8 cellular contexts compared by ENCODE assay signal in genomic region chr3:129399145-129399894, GRCh38. TPM values are rescaled to one million over a fixed set of nuclear protein-coding genes. Genes with fewer than 3 reads are reported as not detected.
A peak's percentile ranks its signal among the peaks of the same experiment; 100 is the strongest.
DNase-seq lines count a peak whose midpoint lies in the region; ATAC-seq and TF ChIP-seq lines count a peak whose summit lies in the region.

No MANE protein-coding gene starts in this region.

- TF ChIP-seq CTCF in C4-2B (conservative IDR thresholded peaks at IDR 0.05), result peak; percentile 99

- intact Hi-C loops in activated CD4-positive, alpha-beta T cell treated with anti-CD3 and anti-CD28 coated beads, Interleukin-2, amount 10 ng/mL, durations not matched to agents 24 days and 14 days (cut with micrococcal nuclease), result loop anchor here (1.0 to 2.0 kb wide), 5 partner anchors 29 to 1347 kb away; partner anchors contain the start of genes EFCAB12, HMCES, IFT122 and RPN1
- intact Hi-C loops in dendritic cell treated with granulocyte-macrophage colony-stimulating factor and Interleukin-4, amounts not matched to agents 40 ng/mL and 50 ng/mL, for 4 days (cut with micrococcal nuclease), result loop anchor here (1.0 kb wide), 1 partner anchor 41 kb away; the partner anchor contains the start of gene IFT122

- peak overlapping the region; percentile 87 for H3K27ac ChIP-seq in C4-2B

- ATAC-seq in HG03457 (IDR thresholded peaks at IDR 0.05; ENCODE audit: unreplicated experiment) (peak; percentile 55), left lobe of liver (peak; percentile 87)

- H3K9me3 Mint-ChIP-seq in activated CD4-positive, alpha-beta T cell treated with anti-CD3 and anti-CD28 coated beads, Interleukin-2, amount 10 ng/mL, durations not matched to agents 24 days and 14 days, result no peaks in the 10 kb centered on the region
- no peaks in the 10 kb centered on the region for H3K9me3 Mint-ChIP-seq in dendritic cell treated with granulocyte-macrophage colony-stimulating factor and Interleukin-4, amounts not matched to agents 40 ng/mL and 50 ng/mL, for 4 days

- H3K36me3 Mint-ChIP-seq in activated CD4-positive, alpha-beta T cell treated with anti-CD3 and anti-CD28 coated beads, Interleukin-2, amount 10 ng/mL, durations not matched to agents 24 days and 14 days (ENCODE audit: low read depth), result peaks cover 22% of the 10 kb centered on the region
- peaks cover 46% of the 10 kb centered on the region for H3K36me3 Mint-ChIP-seq in dendritic cell treated with granulocyte-macrophage colony-stimulating factor and Interleukin-4, amounts not matched to agents 40 ng/mL and 50 ng/mL, for 4 days (ENCODE audit: low read depth)

- H3K27me3 Mint-ChIP-seq in activated CD4-positive, alpha-beta T cell treated with anti-CD3 and anti-CD28 coated beads, Interleukin-2, amount 10 ng/mL, durations not matched to agents 24 days and 14 days, result no peaks in the 10 kb centered on the region
- no peaks in the 10 kb centered on the region for H3K27me3 Mint-ChIP-seq in dendritic cell treated with granulocyte-macrophage colony-stimulating factor and Interleukin-4, amounts not matched to agents 40 ng/mL and 50 ng/mL, for 4 days

- H3K27ac Mint-ChIP-seq in activated CD4-positive, alpha-beta T cell treated with anti-CD3 and anti-CD28 coated beads, Interleukin-2, amount 10 ng/mL, durations not matched to agents 24 days and 14 days, result peak overlapping the region; percentile 92
- H3K27ac Mint-ChIP-seq in dendritic cell treated with granulocyte-macrophage colony-stimulating factor and Interleukin-4, amounts not matched to agents 40 ng/mL and 50 ng/mL, for 4 days, result peak overlapping the region; percentile 96

- H3K4me3 Mint-ChIP-seq in activated CD4-positive, alpha-beta T cell treated with anti-CD3 and anti-CD28 coated beads, Interleukin-2, amount 10 ng/mL, durations not matched to agents 24 days and 14 days, result peak overlapping the region; percentile 91
- H3K4me3 Mint-ChIP-seq in dendritic cell treated with granulocyte-macrophage colony-stimulating factor and Interleukin-4, amounts not matched to agents 40 ng/mL and 50 ng/mL, for 4 days, result peak overlapping the region; percentile 100

- H3K4me1 Mint-ChIP-seq in activated CD4-positive, alpha-beta T cell treated with anti-CD3 and anti-CD28 coated beads, Interleukin-2, amount 10 ng/mL, durations not matched to agents 24 days and 14 days, result peaks cover 31% of the 10 kb centered on the region
- H3K4me1 Mint-ChIP-seq in dendritic cell treated with granulocyte-macrophage colony-stimulating factor and Interleukin-4, amounts not matched to agents 40 ng/mL and 50 ng/mL, for 4 days (ENCODE audit: low read depth), result peaks cover 33% of the 10 kb centered on the region

- peak; percentile 87 for DNase-seq in GM19240 (ENCODE audit: insufficient read length, low spot score)
- peak; percentile 96 to 97 for DNase-seq in NCI-H524 (lab: John Stamatoyannopoulos, UW)
- peak; percentile 93 for DNase-seq in activated CD4-positive, alpha-beta T cell treated with anti-CD3 and anti-CD28 coated beads, Interleukin-2, amount 10 ng/mL, durations not matched to agents 24 days and 14 days
- DNase-seq in left lobe of liver (ENCODE audit: low spot score), result peak; percentile 84
- peak; percentile 60 for DNase-seq in stimulated activated CD4-positive, alpha-beta T cell treated with anti-CD3 and anti-CD28 coated beads, Interleukin-2, amount 100 ng/mL, for 4 hours (ENCODE audit: low read depth)

RNA-seq across cellular contexts. Expression of gene EFCAB12, which starts 29.1 kb away (rescaled TPM):
- 0.40 and 0.63 TPM in 2 replicates for total RNA-seq in activated CD4-positive, alpha-beta T cell treated with anti-CD3 and anti-CD28 coated beads, Interleukin-2, amount 10 ng/mL, durations not matched to agents 24 days and 14 days
- total RNA-seq in left lobe of liver, result 0.40 TPM

RNA-seq across cellular contexts. Expression of gene MBD4, which starts 40.4 kb away (rescaled TPM):
- 40.8 and 50.7 TPM in 2 replicates for total RNA-seq in activated CD4-positive, alpha-beta T cell treated with anti-CD3 and anti-CD28 coated beads, Interleukin-2, amount 10 ng/mL, durations not matched to agents 24 days and 14 days
- total RNA-seq in left lobe of liver, result 16.5 TPM

RNA-seq across cellular contexts. Expression of gene IFT122, which starts 40.7 kb away (rescaled TPM):
- total RNA-seq in activated CD4-positive, alpha-beta T cell treated with anti-CD3 and anti-CD28 coated beads, Interleukin-2, amount 10 ng/mL, durations not matched to agents 24 days and 14 days, result 12.3 and 13.7 TPM in 2 replicates
- total RNA-seq in left lobe of liver, result 11.0 TPM

Comparison
In these comparisons a context has a peak if more than half of its experiments do, and no peak if none do; other contexts are left out.
1. Peak in every context shown above with its lines: DNase-seq, ATAC-seq and H3K27ac ChIP-seq.